8 cellular contexts compared by ENCODE assay signal in genomic region chr10:48306265-48306869, GRCh38.
DNase-seq lines count a peak whose midpoint lies in the region; ATAC-seq and TF ChIP-seq lines count a peak whose summit lies in the region.

Gene MAPK8 (plus strand): TSS chr10:48306677. CDS start chr10:48401661, 94,984 bp downstream.

- DNase-seq in NCI-H2029 treated with DMSO at 0.1 percent for 48 hours (lab: John Stamatoyannopoulos, UW) (peak; percentile 26), T1000 (lab: John Stamatoyannopoulos, UW) (peak; percentile 86), astrocyte of the hippocampus (ENCODE audit: low read depth, low spot score) (peak; percentile 96), hippocampal formation (lab: John Stamatoyannopoulos, UW) (peak; percentile 78 to 80), retinal pigment epithelial cell (ENCODE audit: low read depth) (peak; percentile 55), OCI-M2 (lab: John Stamatoyannopoulos, UW; ENCODE audit: unreplicated experiment) (no peak)

- TF ChIP-seq CTCF in retinal pigment epithelial cell (conservative IDR thresholded peaks at IDR 0.05; ENCODE audit: low read depth, low read length) = no peak

- ATAC-seq in GM18511 (IDR thresholded peaks at IDR 0.05; ENCODE audit: unreplicated experiment) (peak; percentile 84), HG03025 (IDR thresholded peaks at IDR 0.05; ENCODE audit: low FRiP score, unreplicated experiment) (peak; percentile 86)

- H3K4me3 ChIP-seq in retinal pigment epithelial cell (ENCODE audit: low read length) = peak within 1 kb of the TSS; percentile 81
